ENCODE assay signal across 25 cellular contexts in the genomic region with DNA sequence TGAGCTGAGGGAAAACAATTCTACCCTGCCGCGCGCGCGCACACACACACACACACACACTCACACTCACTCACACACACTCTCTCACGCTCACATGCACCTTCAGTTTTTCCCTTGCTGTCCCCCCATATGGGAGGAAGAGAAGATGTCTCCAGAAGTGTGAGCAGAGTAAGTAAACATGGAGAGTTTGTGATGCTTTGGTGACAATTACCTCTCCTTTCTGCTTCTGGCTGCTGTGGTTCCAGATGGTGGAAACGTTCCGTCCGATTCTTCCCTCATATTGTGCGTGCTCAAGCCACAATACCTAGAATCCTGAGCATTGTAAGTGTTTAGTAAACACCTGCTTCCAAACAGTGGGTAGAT.
"Had no signal": no experiment of that assay in that cellular context is flagged by ENCODE, and none has a peak within 500 bp of the region (broad histone marks: within the 10 kb centered on the region; RNA-seq: fewer than 3 reads in every experiment).

No MANE protein-coding gene starts in this region.

- H3K79me2 ChIP-seq: hepatocyte had no signal

- H3K9me3 Mint-ChIP-seq: immature natural killer cell, mesothelial cell of epicardium had no signal

- FAIRE-seq: colon, endothelial cell of umbilical vein, frontal cortex, kidney had no signal

- ATAC-seq: foreskin keratinocyte, gastroesophageal sphincter, heart left ventricle, left colon, left lobe of liver, left ventricle myocardium superior, lower lobe of right lung, mucosa of descending colon had no signal

- DNase-seq: dermis blood vessel endothelial cell; dorsolateral prefrontal cortex; effector CD4-positive, alpha-beta T cell; effector memory CD4-positive, alpha-beta T cell; foreskin keratinocyte; heart left ventricle; hypothalamus; immature natural killer cell; islet precursor cell; kidney; kidney glomerular epithelial cell; left colon; lower lobe of right lung; mesenchymal stem cell; mucosa of descending colon had no signal

- H3K36me3 ChIP-seq: esophagus muscularis mucosa, gastroesophageal sphincter, heart left ventricle, lower lobe of right lung had no signal

- H3K27ac ChIP-seq: coronary artery, dorsolateral prefrontal cortex, esophagus muscularis mucosa, foreskin keratinocyte, gastroesophageal sphincter, heart left ventricle, hepatocyte, lower lobe of right lung had no signal

- H3K4me1 ChIP-seq: esophagus muscularis mucosa, foreskin keratinocyte, gastroesophageal sphincter had no signal

- H3K27ac Mint-ChIP-seq: immature natural killer cell, mesothelial cell of epicardium had no signal

- H3K27me3 ChIP-seq: hepatocyte had no signal

- H3K4me2 ChIP-seq: hepatocyte had no signal

- H3K4me3 ChIP-seq: dorsolateral prefrontal cortex, esophagus muscularis mucosa, gastroesophageal sphincter, heart left ventricle, hepatocyte, lower lobe of right lung, mucosa of descending colon had no signal

- H3K9me3 ChIP-seq: esophagus muscularis mucosa, gastroesophageal sphincter, heart left ventricle, lower lobe of right lung, mucosa of descending colon had no signal

- H3K4me1 Mint-ChIP-seq: immature natural killer cell had no signal

- H2AFZ ChIP-seq: hepatocyte had no signal

- H3K4me3 Mint-ChIP-seq: immature natural killer cell, mesothelial cell of epicardium had no signal

- H3K36me3 Mint-ChIP-seq: immature natural killer cell, mesothelial cell of epicardium had no signal
